Comparison of ENCODE assay signal across 8 cellular contexts in the genomic region with DNA sequence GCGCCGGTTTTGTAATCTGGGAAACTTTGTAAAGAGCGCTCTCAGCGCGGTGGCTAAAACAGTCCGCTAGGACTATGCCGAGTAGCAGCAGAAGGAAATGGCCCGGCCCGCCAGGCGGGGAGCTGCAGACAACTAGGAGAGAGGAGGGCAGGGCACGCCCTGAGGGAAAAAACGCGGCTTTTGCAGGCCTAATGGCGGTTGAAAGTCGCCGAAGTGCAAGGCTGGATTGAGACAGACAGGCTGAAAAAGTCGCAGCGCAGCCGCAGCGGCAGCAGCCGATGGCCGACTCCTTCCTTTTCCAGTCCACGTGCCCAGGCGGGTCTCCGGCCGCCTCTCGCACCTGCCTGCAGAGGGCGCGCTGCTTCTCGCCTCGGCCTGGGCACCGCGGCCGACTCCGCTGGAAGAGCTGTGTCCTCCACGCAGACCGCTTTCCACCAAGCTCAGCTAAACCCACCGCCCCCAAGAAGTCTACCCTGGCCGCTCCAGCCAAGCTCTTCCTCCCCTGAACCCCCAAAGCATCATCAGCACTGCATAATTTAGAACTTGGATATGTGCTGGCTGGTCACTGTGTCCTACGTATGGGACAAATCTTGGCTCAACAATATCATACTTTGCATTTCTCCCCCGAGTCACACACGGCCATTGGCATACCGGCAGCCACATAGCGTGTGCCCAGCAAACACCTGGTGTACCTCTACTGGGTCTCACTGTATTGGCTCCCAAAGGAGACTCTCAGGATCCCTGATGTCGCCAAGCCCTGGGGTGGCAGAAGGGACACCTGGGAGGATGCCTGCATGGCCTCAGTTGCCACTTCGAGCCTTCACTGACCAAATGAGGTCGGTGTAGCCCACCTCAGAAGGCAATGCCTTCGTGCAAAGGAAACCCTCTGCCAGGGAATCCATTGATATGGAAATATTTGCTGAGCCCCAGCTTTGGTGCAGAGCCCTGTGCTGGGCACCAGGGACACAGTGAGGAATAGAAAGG. TPM values are rescaled to one million over a fixed set of nuclear protein-coding genes. Genes with fewer than 3 reads are reported as not detected.
DNase-seq lines count a peak whose midpoint lies in the region; ATAC-seq and TF ChIP-seq lines count a peak whose summit lies in the region.

No MANE protein-coding gene starts in this region.

- H2AFZ ChIP-seq in OCI-LY1 (ENCODE audit: low read length) = peak overlapping the region; percentile 89; the same call in 1 of the 2 replicates

- H3K27ac Mint-ChIP-seq in neural crest cell (ENCODE audit: unreplicated experiment) = no peak overlapping the region

- H3K9me3 ChIP-seq in OCI-LY1 (ENCODE audit: low read length) (no peaks in the 10 kb centered on the region), subcutaneous abdominal adipose tissue (ENCODE audit: control insufficient read depth in 5 of 5, low read length in 5 of 5) (no peaks in the 10 kb centered on the region)

- H3K4me1 Mint-ChIP-seq in neural crest cell = no peaks in the 10 kb centered on the region

- H3F3A ChIP-seq in OCI-LY1 (ENCODE audit: insufficient read depth, low read length) = no peaks in the 10 kb centered on the region

- ATAC-seq in GM18519 (IDR thresholded peaks at IDR 0.05; ENCODE audit: low FRiP score, unreplicated experiment) (peak; percentile 61), HG03064 (IDR thresholded peaks at IDR 0.05; ENCODE audit: low read depth, unreplicated experiment) (peak; percentile 86)

- H3K27me3 ChIP-seq in OCI-LY1 (ENCODE audit: insufficient read depth, low read length) (no peaks in the 10 kb centered on the region), subcutaneous abdominal adipose tissue (ENCODE audit: control insufficient read depth in 5 of 5, insufficient read depth in 4 of 5, low read length in 5 of 5) (peaks cover 0 to 4% (median 0%) of the 10 kb centered on the region in 5 donors)

- H3K4me1 ChIP-seq in OCI-LY1 (ENCODE audit: insufficient read depth, low read length, severe bottlenecking) = peaks cover 16% of the 10 kb centered on the region
- H3K4me1 ChIP-seq in subcutaneous abdominal adipose tissue (ENCODE audit: control insufficient read depth in 5 of 5, insufficient read depth in 5 of 5, low read length in 5 of 5) = peaks cover 0 to 13% (median 11%) of the 10 kb centered on the region in 5 donors

- H3K36me3 ChIP-seq in OCI-LY1 (ENCODE audit: insufficient read depth, low read length) (no peaks in the 10 kb centered on the region), subcutaneous abdominal adipose tissue (ENCODE audit: control insufficient read depth in 5 of 5, insufficient read depth in 5 of 5, low read length in 5 of 5) (no peaks in the 10 kb centered on the region)

- H3K9ac ChIP-seq in OCI-LY1 (ENCODE audit: low read length) (peak overlapping the region; percentile 69), subcutaneous abdominal adipose tissue (ENCODE audit: low read length in 5 of 5) (peak overlapping the region in 3 of 5 donors; percentile 48 to 66 (median 56))

- H3K9me2 ChIP-seq in OCI-LY1 (ENCODE audit: low read depth, low read length) = no peaks in the 10 kb centered on the region

- no peaks in the 10 kb centered on the region for H3K36me3 Mint-ChIP-seq in neural crest cell (ENCODE audit: low read depth)

- peaks cover 5% of the 10 kb centered on the region for H3K9me3 Mint-ChIP-seq in neural crest cell

- in situ Hi-C loops in ACHN (cut with HindIII; ENCODE audit: low pct_ligation_motif_present, low pct_unique_long_range_greater_than_20kb, low sequenced_read_pairs) = no loop called here

- H3K27ac ChIP-seq in OCI-LY1 (ENCODE audit: low read depth, low read length, poor library complexity, severe bottlenecking) = peak overlapping the region; percentile 49
- H3K27ac ChIP-seq in subcutaneous abdominal adipose tissue (ENCODE audit: low read depth, low read length) = peak overlapping the region; percentile 30

- peak overlapping the region; percentile 62 for H3K4me3 Mint-ChIP-seq in neural crest cell

- DNase-seq in ACHN (peak; percentile 47), activated T-helper 1 cell treated with Interleukin-2 at 50 U/mL for 16 hours (ENCODE audit: low read depth) (peak; percentile 37), fibroblast of pulmonary artery (ENCODE audit: low read depth) (peak; percentile 53), neural crest cell (ENCODE audit: low read depth, low spot score) (peak; percentile 54)

- TF ChIP-seq CTCF in OCI-LY1 (IDR thresholded peaks at IDR 0.05; ENCODE audit: low read length) (peak; percentile 67), fibroblast of pulmonary artery (IDR thresholded peaks at IDR 0.05; ENCODE audit: low read length, missing control alignments) (peak; percentile 55), neural crest cell (conservative IDR thresholded peaks at IDR 0.05) (peak; percentile 75)

- no peaks in the 10 kb centered on the region for H3K27me3 Mint-ChIP-seq in neural crest cell (ENCODE audit: low read depth)

- H3K4me2 ChIP-seq in OCI-LY1 (ENCODE audit: low read length) = peak overlapping the region; percentile 84

- H3K4me3 ChIP-seq in OCI-LY1 (ENCODE audit: low read depth, low read length, poor library complexity, severe bottlenecking) (peak overlapping the region; percentile 54), fibroblast of pulmonary artery (replicated peaks; ENCODE audit: low read depth, low read length) (peak overlapping the region; percentile 44), subcutaneous abdominal adipose tissue (ENCODE audit: low read depth in 1 of 5, low read length in 5 of 5) (peak overlapping the region in 4 of 5 donors; percentile 53 to 62 (median 59))

- H3K79me2 ChIP-seq in OCI-LY1 (ENCODE audit: insufficient read depth, low read length) = no peaks in the 10 kb centered on the region

- H4K20me1 ChIP-seq in OCI-LY1 (ENCODE audit: insufficient read depth, low read length) = no peaks in the 10 kb centered on the region

RNA-seq across cellular contexts. Expression of a gene that starts 14.5 kb away (rescaled TPM):
- total RNA-seq in neural crest cell = 403 and 406 TPM in 2 replicates

Comparison
In these comparisons a context has a peak if more than half of its experiments do, and no peak if none do; other contexts are left out.
1. Peak in every context shown above with its lines: DNase-seq, ATAC-seq, H3K4me3 ChIP-seq and H3K27ac ChIP-seq.